In the genomic region with DNA sequence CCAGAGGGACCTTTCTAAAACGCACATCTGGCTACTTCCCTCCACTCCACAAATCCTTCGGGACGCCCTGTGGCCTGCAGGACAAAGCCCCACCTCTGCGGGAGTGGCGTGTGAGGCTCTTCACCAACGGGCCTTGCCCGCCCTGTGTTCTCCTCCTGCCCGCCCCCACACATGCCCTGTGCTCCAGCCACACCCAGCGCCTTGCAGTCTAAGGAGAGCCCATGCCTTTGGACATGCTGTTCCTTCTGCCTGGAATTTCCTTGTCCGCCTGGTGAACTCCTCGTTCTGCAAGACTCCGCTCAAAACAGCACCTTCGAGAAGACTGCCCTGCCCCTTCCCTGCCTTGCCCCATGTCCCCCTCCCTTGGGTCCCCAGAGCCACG, we compare ENCODE assay signal across 9 cellular contexts. TPM values are rescaled to one million over a fixed set of nuclear protein-coding genes. Genes with fewer than 3 reads are reported as not detected.
DNase-seq lines count a peak whose midpoint lies in the region; ATAC-seq and TF ChIP-seq lines count a peak whose summit lies in the region.
"Had no signal": no experiment of that assay in that cellular context is flagged by ENCODE, and none has a peak within 500 bp of the region (broad histone marks: within the 10 kb centered on the region; RNA-seq: fewer than 3 reads in every experiment).

No MANE protein-coding gene starts in this region.

- peaks cover 0 to 99% of the 10 kb centered on the region in 2 donors for H3K36me3 ChIP-seq in gastroesophageal sphincter
- peaks cover 8 to 96% (median 61%) of the 10 kb centered on the region in 3 donors for H3K36me3 ChIP-seq in tibial nerve

- H3K4me3 Mint-ChIP-seq in activated T-cell treated with anti-CD3 and anti-CD28 coated beads, Interleukin-2, amount 50 U/mL, for 72 hours: no peak overlapping the region

- TF ChIP-seq EP300 in gastroesophageal sphincter (IDR thresholded peaks at IDR 0.05) (no peak), tibial nerve (IDR thresholded peaks at IDR 0.05) (peak in 1 of 2 donors; percentile 81)

- no peaks in the 10 kb centered on the region for H3K27me3 Mint-ChIP-seq in activated T-cell treated with anti-CD3 and anti-CD28 coated beads, Interleukin-2, amount 50 U/mL, for 72 hours (ENCODE audit: low read depth)

- H3K4me3 ChIP-seq in gastroesophageal sphincter: no peak overlapping the region
- H3K4me3 ChIP-seq in tibial nerve: peak overlapping the region in 1 of 4 donors; percentile 10

- H3K4me1 ChIP-seq in gastroesophageal sphincter (peaks cover 0 to 60% (median under 1%) of the 10 kb centered on the region in 3 donors), tibial nerve (peaks cover 0 to 85% (median 18%) of the 10 kb centered on the region in 4 donors)

- TF ChIP-seq POLR2A in gastroesophageal sphincter (IDR thresholded peaks at IDR 0.05) (no peak), tibial nerve (IDR thresholded peaks at IDR 0.05) (no peak)

- no peak for DNase-seq in activated T-cell treated with anti-CD3 and anti-CD28 coated beads, Interleukin-2, amount 50 U/mL, for 72 hours
- DNase-seq in activated T-cell treated with anti-CD3 and anti-CD28 coated beads, Interleukin-2, amount 50 U/mL, for 1 hour: no peak
- DNase-seq in tibial nerve (ENCODE audit: low spot score in 2 of 2): peak; percentile 71 to 79
- no peak for DNase-seq in T-helper 1 cell
- DNase-seq: activated naive CD4-positive, alpha-beta T cell treated with Interleukin-2 at 50 U/mL for 16 hours; NCI-H1092 had no signal

- peaks cover 14 to 40% of the 10 kb centered on the region in 2 donors for H3K36me3 Mint-ChIP-seq in activated T-cell treated with anti-CD3 and anti-CD28 coated beads, Interleukin-2, amount 50 U/mL, for 72 hours (ENCODE audit: insufficient read depth in 2 of 2)

- WGBS in gastroesophageal sphincter (ENCODE audit: low coverage in 1 of 2), 2 donors: 44% methylated on average over 11 of the region's 14 CpGs; no CpG with 5 or more reads in 1 of the 2 donors
- 61 to 69% methylated on average over 14 of the region's 14 CpGs for WGBS in tibial nerve, 2 donors

- H3K27ac ChIP-seq in gastroesophageal sphincter (peak overlapping the region in 2 of 4 donors; percentile 40 to 48), tibial nerve (peak overlapping the region; percentile 73 to 100 (median 82))

- peak; percentile 1 for ATAC-seq in activated T-cell treated with anti-CD3 and anti-CD28 coated beads, Interleukin-2, amount 50 U/mL, for 72 hours (replicated peaks in 1 of 2)
- ATAC-seq in gastroesophageal sphincter (peak; percentile 44), HG02970 (IDR thresholded peaks at IDR 0.05; ENCODE audit: low FRiP score, unreplicated experiment) (no peak)

- H3K9me3 Mint-ChIP-seq in activated T-cell treated with anti-CD3 and anti-CD28 coated beads, Interleukin-2, amount 50 U/mL, for 72 hours: no peaks in the 10 kb centered on the region

- H3K27me3 ChIP-seq in gastroesophageal sphincter (no peaks in the 10 kb centered on the region), tibial nerve (no peaks in the 10 kb centered on the region)

- TF ChIP-seq CTCF in gastroesophageal sphincter (IDR thresholded peaks at IDR 0.05) (no peak), tibial nerve (IDR thresholded peaks at IDR 0.05) (no peak)

- no peaks in the 10 kb centered on the region for H3K9me3 ChIP-seq in gastroesophageal sphincter
- H3K9me3 ChIP-seq in tibial nerve: no peaks in the 10 kb centered on the region

- peak overlapping the region; percentile 67 for H3K27ac Mint-ChIP-seq in activated T-cell treated with anti-CD3 and anti-CD28 coated beads, Interleukin-2, amount 50 U/mL, for 72 hours

- peaks cover 29% of the 10 kb centered on the region for H3K4me1 Mint-ChIP-seq in activated T-cell treated with anti-CD3 and anti-CD28 coated beads, Interleukin-2, amount 50 U/mL, for 72 hours (ENCODE audit: low read depth)

RNA-seq across cellular contexts. Expression of gene ELOB, which starts 7.4 kb away (rescaled TPM):
- 100 to 1,000 TPM; 158 to 208 TPM for total RNA-seq in activated T-cell treated with anti-CD3 and anti-CD28 coated beads, Interleukin-2, amount 50 U/mL, for 72 hours
- total RNA-seq in gastroesophageal sphincter: 100 to 1,000 TPM; 216 to 269 (median 251) TPM
- 100 to 1,000 TPM; 293 to 759 (median 513) TPM for total RNA-seq in tibial nerve

RNA-seq across cellular contexts. Expression of gene SRRM2, which starts 17.2 kb away (rescaled TPM):
- 100 to 1,000 TPM; 696 to 731 TPM for total RNA-seq in activated T-cell treated with anti-CD3 and anti-CD28 coated beads, Interleukin-2, amount 50 U/mL, for 72 hours
- total RNA-seq in gastroesophageal sphincter: 100 to 1,000 TPM in 3 of 4 donors, 10 to 100 TPM in 1; 73.9 to 398 (median 255) TPM
- 1,000 to 10,000 TPM in 1 of 4 donors, 100 to 1,000 TPM in 3; 843 to 1,374 (median 886) TPM for total RNA-seq in tibial nerve

RNA-seq across cellular contexts. Expression of gene PRSS33, which starts 17.7 kb away (rescaled TPM):
- total RNA-seq in activated T-cell treated with anti-CD3 and anti-CD28 coated beads, Interleukin-2, amount 50 U/mL, for 72 hours: under 1 TPM in 1 of 2 donors, not detected in 1; 0.46 TPM
- total RNA-seq in gastroesophageal sphincter: not detected
- not detected for total RNA-seq in tibial nerve
- total RNA-seq: T-helper 2 cell treated with Interferon-gamma antibody and Interleukin-4, amounts not matched to agents 100 ng/mL and 5 ng/mL, for 36 hours had no signal

RNA-seq across cellular contexts. Expression of gene PRSS41, which starts 28.6 kb away (rescaled TPM):
- under 1 TPM in 1 of 2 donors, not detected in 1; 0.29 TPM for total RNA-seq in activated T-cell treated with anti-CD3 and anti-CD28 coated beads, Interleukin-2, amount 50 U/mL, for 72 hours
- not detected for total RNA-seq in gastroesophageal sphincter
- total RNA-seq in tibial nerve: not detected
- total RNA-seq: T-helper 2 cell treated with Interferon-gamma antibody and Interleukin-4, amounts not matched to agents 100 ng/mL and 5 ng/mL, for 36 hours had no signal

RNA-seq across cellular contexts. Expression of gene PRSS21, which starts 47.4 kb away (rescaled TPM):
- total RNA-seq in activated T-cell treated with anti-CD3 and anti-CD28 coated beads, Interleukin-2, amount 50 U/mL, for 72 hours: 10 to 100 TPM in 1 of 2 donors, 1 to 10 TPM in 1; 2.4 to 10.3 TPM
- not detected for total RNA-seq in gastroesophageal sphincter
- not detected for total RNA-seq in tibial nerve

Comparison
In these comparisons a context has a peak if more than half of its experiments do, and no peak if none do; other contexts are left out.
1. DNase-seq: peak in tibial nerve (2 of 2); none in activated T-cell treated with anti-CD3 and anti-CD28 coated beads, Interleukin-2, amount 50 U/mL, for 72 hours (0 of 2), activated T-cell treated with anti-CD3 and anti-CD28 coated beads, Interleukin-2, amount 50 U/mL, for 1 hour (single experiment) and T-helper 1 cell (0 of 5).